Comparison of ENCODE assay signal across 22 cellular contexts in the genomic region with DNA sequence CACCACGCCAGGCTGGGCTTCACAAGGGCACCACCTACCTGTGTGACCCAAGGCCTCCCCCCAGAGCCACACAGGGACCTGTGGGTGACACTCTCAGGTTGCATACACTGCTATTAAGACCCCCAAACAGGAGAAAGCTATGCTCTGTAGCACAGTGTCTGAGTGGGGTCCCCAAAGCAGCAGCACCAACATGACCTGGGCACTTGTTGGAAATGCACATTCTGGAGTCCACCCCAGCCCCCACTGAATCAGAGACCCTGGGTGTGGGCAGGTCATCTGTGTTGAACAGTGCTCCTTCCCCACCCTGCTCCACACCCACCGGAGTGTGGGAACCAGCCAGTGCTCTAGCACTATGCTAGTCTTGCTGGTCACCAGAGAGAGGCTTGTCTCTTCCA.
DNase-seq lines count a peak whose midpoint lies in the region; ATAC-seq lines count a peak whose summit lies in the region.
"Had no signal": no experiment of that assay in that cellular context is flagged by ENCODE, and none has a peak within 500 bp of the region (broad histone marks: within the 10 kb centered on the region; RNA-seq: fewer than 3 reads in every experiment).

No MANE protein-coding gene starts in this region.

- CTCF ChIA-PET in T-cell (lab: Charles Lee), result no interaction called here

- H3K4me3 Mint-ChIP-seq in effector memory CD8-positive, alpha-beta T cell, result no peak overlapping the region
- no peak overlapping the region for H3K4me3 Mint-ChIP-seq in T-cell
- H3K4me3 Mint-ChIP-seq: CD8-positive, alpha-beta memory T cell; GM23338 had no signal

- peak overlapping the region; percentile 78 for H2AK5ac ChIP-seq in neuronal stem cell (ENCODE audit: low read depth, low read length)

- H3K27ac Mint-ChIP-seq in effector memory CD8-positive, alpha-beta T cell, result peak overlapping the region; percentile 21 to 29
- no peak overlapping the region for H3K27ac Mint-ChIP-seq in T-cell
- H3K27ac Mint-ChIP-seq: CD8-positive, alpha-beta memory T cell; GM23338 had no signal

- no peaks in the 10 kb centered on the region for H3K4me1 Mint-ChIP-seq in effector memory CD8-positive, alpha-beta T cell (ENCODE audit: low read depth in 2 of 2)
- peaks cover 0 to 2% (median 0%) of the 10 kb centered on the region in 3 donors for H3K4me1 Mint-ChIP-seq in T-cell

- no peaks in the 10 kb centered on the region for H3K27me3 Mint-ChIP-seq in effector memory CD8-positive, alpha-beta T cell
- H3K27me3 Mint-ChIP-seq in T-cell, result no peaks in the 10 kb centered on the region

- no peak overlapping the region for H3K4me3 ChIP-seq in neuronal stem cell (ENCODE audit: low read length in 2 of 2)
- H3K4me3 ChIP-seq: GM23338, SK-N-MC had no signal

- peak overlapping the region; percentile 55 for H2BK5ac ChIP-seq in neuronal stem cell (ENCODE audit: low read length)

- H3K36me3 Mint-ChIP-seq in effector memory CD8-positive, alpha-beta T cell (ENCODE audit: insufficient read depth), result no peaks in the 10 kb centered on the region
- peaks cover 12% of the 10 kb centered on the region for H3K36me3 Mint-ChIP-seq in T-cell

- no peaks in the 10 kb centered on the region for H3K36me3 ChIP-seq in neuronal stem cell (replicated peaks in 1 of 2; ENCODE audit: control insufficient read depth in 2 of 2, insufficient read depth in 2 of 2, low read length in 2 of 2)

- no peaks in the 10 kb centered on the region for H3K9me3 ChIP-seq in neuronal stem cell (replicated peaks in 1 of 2; ENCODE audit: control insufficient read depth in 2 of 2, insufficient read depth in 1 of 2, low read depth in 1 of 2, low read length in 2 of 2)

- H2BK15ac ChIP-seq in neuronal stem cell (ENCODE audit: low read length), result no peak overlapping the region

- H3K4me1 ChIP-seq in neuronal stem cell (ENCODE audit: control insufficient read depth in 2 of 2, insufficient read depth in 1 of 2, low read depth in 1 of 2, low read length in 2 of 2), result no peaks in the 10 kb centered on the region

- H3K4ac ChIP-seq in neuronal stem cell (ENCODE audit: low read length), result no peak overlapping the region

- peak overlapping the region; percentile 85 for H3K18ac ChIP-seq in neuronal stem cell (ENCODE audit: low read length)

- peaks cover 0 to 5% (median 0%) of the 10 kb centered on the region in 3 experiments for H3K27me3 ChIP-seq in neuronal stem cell (ENCODE audit: control insufficient read depth in 3 of 3, insufficient read depth in 3 of 3, low read depth in 1 of 3, low read length in 3 of 3)

- DNase-seq in Right ventricle myocardium inferior (ENCODE audit: missing footprints) (no peak), Right ventricle myocardium superior (no peak), neuronal stem cell (ENCODE audit: low spot score) (no peak), cerebellum (ENCODE audit: low spot score) (no peak), T-cell (no peak), left lobe of liver (ENCODE audit: low spot score) (no peak)
- no peak for DNase-seq in effector memory CD8-positive, alpha-beta T cell
- DNase-seq: Calu3; CD8-positive, alpha-beta memory T cell; DMS153; Kasumi-1; NCI-H1417; NCI-H1694 treated with DMSO at 0.1 percent for 48 hours; NCI-H2081 treated with DMSO at 0.1 percent for 48 hours; NCI-H2171 treated with DMSO at 0.1 percent for 48 hours; NCI-H526 treated with DMSO at 0.1 percent for 48 hours; OCI-M1; SHP77 treated with DMSO at 0.1 percent for 48 hours had no signal

- no peaks in the 10 kb centered on the region for H3K79me1 ChIP-seq in neuronal stem cell (ENCODE audit: low read depth, low read length)

- no peaks in the 10 kb centered on the region for H3K9me3 Mint-ChIP-seq in effector memory CD8-positive, alpha-beta T cell
- H3K9me3 Mint-ChIP-seq in T-cell, result peaks cover 0 to under 1% (median under 1%) of the 10 kb centered on the region in 3 donors

- POLR2A ChIA-PET in T-cell (lab: Charles Lee), result no interaction called here

- peak overlapping the region; percentile 30 for H3K9ac ChIP-seq in neuronal stem cell (ENCODE audit: low read depth, low read length, poor library complexity)

- no peak overlapping the region for H3K27ac ChIP-seq in neuronal stem cell (replicated peaks; ENCODE audit: low read length)
- H3K27ac ChIP-seq: C4-2B, SK-N-MC had no signal

- H2BK120ac ChIP-seq in neuronal stem cell (ENCODE audit: low read depth, low read length), result no peak overlapping the region

- peak overlapping the region; percentile 73 for H3K14ac ChIP-seq in neuronal stem cell (ENCODE audit: low read length)

- intact Hi-C loops in Right ventricle myocardium inferior (cut with DNase I) (no loop called here), Right ventricle myocardium superior (cut with DNase I) (no loop called here)

- peak overlapping the region; percentile 74 for H4K8ac ChIP-seq in neuronal stem cell (ENCODE audit: low read depth, low read length)

- no peak overlapping the region for H4K91ac ChIP-seq in neuronal stem cell (ENCODE audit: low read depth, low read length, poor library complexity)

- H3K4me2 ChIP-seq in neuronal stem cell (ENCODE audit: insufficient read depth, low read length, poor library complexity, severe bottlenecking), result no peak overlapping the region
- H3K4me2 ChIP-seq: GM23338 had no signal

- peak overlapping the region; percentile 27 for H2BK12ac ChIP-seq in neuronal stem cell (ENCODE audit: low read length)

- no peak overlapping the region for H2AFZ ChIP-seq in neuronal stem cell (ENCODE audit: low read length)
- H2AFZ ChIP-seq: GM23338 had no signal

- peak; percentile 4 for ATAC-seq in Right ventricle myocardium inferior
- no peak for ATAC-seq in Right ventricle myocardium superior (ENCODE audit: poor library complexity)
- no peak for ATAC-seq in effector memory CD8-positive, alpha-beta T cell (replicated peaks)
- no peak for ATAC-seq in T-cell (replicated peaks in 1 of 4)
- no peak for ATAC-seq in left lobe of liver
- ATAC-seq: HCT116 had no signal

- peak overlapping the region; percentile 27 for H3K23ac ChIP-seq in neuronal stem cell (ENCODE audit: low read depth, low read length, poor library complexity)

- WGBS in neuronal stem cell (ENCODE audit: extremely low coverage in 2 of 2, insufficient read length in 2 of 2, insufficient replicate concordance in 1 of 2), 2 donors, result no CpG with 5 or more reads among the region's 2 CpGs

Comparison
In these comparisons a context has a peak if more than half of its experiments do, and no peak if none do; other contexts are left out.
1. H3K27ac Mint-ChIP-seq: peak in effector memory CD8-positive, alpha-beta T cell (2 of 2); none in T-cell (0 of 2).